Comparison of ENCODE assay signal across 8 cellular contexts in genomic region chr16:87278191-87279093, GRCh38. TPM values are rescaled to one million over a fixed set of nuclear protein-coding genes. Genes with fewer than 3 reads are reported as not detected.
DNase-seq lines count a peak whose midpoint lies in the region; ATAC-seq, FAIRE-seq and TF ChIP-seq lines count a peak whose summit lies in the region.

No MANE protein-coding gene starts in this region.

- peaks cover 0 to 2% (median 0%) of the 10 kb centered on the region in 7 donors for H3K9me3 Mint-ChIP-seq in CD14-positive monocyte
- no peaks in the 10 kb centered on the region for H3K9me3 Mint-ChIP-seq in activated naive CD4-positive, alpha-beta T cell treated with anti-CD3 and anti-CD28 coated beads for 36 hours

- no peaks in the 10 kb centered on the region for H3K36me3 Mint-ChIP-seq in CD14-positive monocyte
- no peaks in the 10 kb centered on the region for H3K36me3 Mint-ChIP-seq in activated naive CD4-positive, alpha-beta T cell treated with anti-CD3 and anti-CD28 coated beads for 36 hours (ENCODE audit: low read depth)

- no peaks in the 10 kb centered on the region for H3K36me3 ChIP-seq in pancreas

- peaks cover 4% of the 10 kb centered on the region for H3K4me1 Mint-ChIP-seq in CD14-positive monocyte
- H3K4me1 Mint-ChIP-seq in activated naive CD4-positive, alpha-beta T cell treated with anti-CD3 and anti-CD28 coated beads for 36 hours (ENCODE audit: low read depth) = peaks cover 7% of the 10 kb centered on the region

- H3K27me3 Mint-ChIP-seq in CD14-positive monocyte (ENCODE audit: low read depth in 3 of 3) = peaks cover 7 to 21% (median 15%) of the 10 kb centered on the region in 3 donors
- H3K27me3 Mint-ChIP-seq in activated naive CD4-positive, alpha-beta T cell treated with anti-CD3 and anti-CD28 coated beads for 36 hours (ENCODE audit: low read depth) = peaks cover 5% of the 10 kb centered on the region

- DNase-seq in CD14-positive monocyte (ENCODE audit: low spot score) (no peak), GM20000 (ENCODE audit: low spot score) (peak; percentile 85), NOMO-1 (lab: John Stamatoyannopoulos, UW; ENCODE audit: unreplicated experiment in 2 of 2) (peak; percentile 63 to 70), globus pallidus (ENCODE audit: low spot score) (peak; percentile 61), pancreas (peak; percentile 59 to 93 (median 82))
- DNase-seq in activated naive CD4-positive, alpha-beta T cell treated with anti-CD3 and anti-CD28 coated beads for 36 hours = peak; percentile 65

- H3K4me3 Mint-ChIP-seq in CD14-positive monocyte = no peak overlapping the region
- no peak overlapping the region for H3K4me3 Mint-ChIP-seq in activated naive CD4-positive, alpha-beta T cell treated with anti-CD3 and anti-CD28 coated beads for 36 hours

- H3K27ac ChIP-seq in pancreas = no peak overlapping the region

- WGBS in pancreas, 2 donors = 45 to 51% methylated on average over 38 of the region's 38 CpGs

- H3K4me1 ChIP-seq in pancreas = no peaks in the 10 kb centered on the region

- ATAC-seq in pancreas (peak; percentile 98 to 100 (median 99)), GM19023 (IDR thresholded peaks at IDR 0.05; ENCODE audit: unreplicated experiment) (no peak), GM18870 (IDR thresholded peaks at IDR 0.05; ENCODE audit: unreplicated experiment) (no peak)

- CTCF ChIA-PET in activated naive CD4-positive, alpha-beta T cell treated with anti-CD3 and anti-CD28 coated beads for 36 hours (lab: Charles Lee) = interaction anchor here (1.0 to 1.9 kb wide), 3 partner anchors 13 to 358 kb away, joined by 3 to 4 read pairs (median 3); no protein-coding TSS in a partner anchor

- no peak for FAIRE-seq in pancreas (lab: Jason Lieb, UNC)

- H3K9me3 ChIP-seq in pancreas = no peaks in the 10 kb centered on the region

- TF ChIP-seq CTCF in CD14-positive monocyte (IDR thresholded peaks at IDR 0.05) (peak; percentile 62), GM20000 (IDR thresholded peaks at IDR 0.05; ENCODE audit: extremely low read depth, missing control alignments) (peak; percentile 84), pancreas (IDR thresholded peaks at IDR 0.05) (peak; percentile 74 to 85 (median 79))

- no peak overlapping the region for H3K4me3 ChIP-seq in pancreas

- H3K27ac Mint-ChIP-seq in CD14-positive monocyte = peak overlapping the region in 1 of 7 donors; percentile 11
- no peak overlapping the region for H3K27ac Mint-ChIP-seq in activated naive CD4-positive, alpha-beta T cell treated with anti-CD3 and anti-CD28 coated beads for 36 hours

- intact Hi-C loops in CD14-positive monocyte (cut with micrococcal nuclease) = loop anchor here (5.0 kb wide), 1 partner anchor 716 kb away; no protein-coding TSS in a partner anchor
- intact Hi-C loops in activated naive CD4-positive, alpha-beta T cell treated with anti-CD3 and anti-CD28 coated beads for 36 hours (cut with micrococcal nuclease) = loop anchor here (2.0 to 5.0 kb wide), 3 partner anchors 76 to 716 kb away; no protein-coding TSS in a partner anchor
- intact Hi-C loops in pancreas (cut with DNase I) = loop anchor here in 1 of 3 donors (5.0 kb wide), 1 partner anchor 711 kb away; the partner anchor contains the start of gene FOXC2

- H3K27me3 ChIP-seq in pancreas = no peaks in the 10 kb centered on the region

RNA-seq across cellular contexts. Expression of gene C16orf95, which starts 38.8 kb away (rescaled TPM):
- polyA plus RNA-seq in CD14-positive monocyte (1 to 10 TPM; 1.7 to 1.9 TPM), pancreas (1 to 10 TPM; 3.1 to 4.7 TPM)
- total RNA-seq in activated naive CD4-positive, alpha-beta T cell treated with anti-CD3 and anti-CD28 coated beads for 36 hours = 10 to 100 TPM; 17.2 to 23.4 TPM
- 1 to 10 TPM; 1.1 to 3.2 (median 2.4) TPM for total RNA-seq in pancreas

Comparison
In these comparisons a context has a peak if more than half of its experiments do, and no peak if none do; other contexts are left out.
1. ATAC-seq: peak in pancreas (4 of 4); none in GM19023 (single experiment) and GM18870 (single experiment).
2. RNA of gene C16orf95, which starts 38.8 kb away (total RNA-seq): 17.2 to 23.4 TPM in activated naive CD4-positive, alpha-beta T cell treated with anti-CD3 and anti-CD28 coated beads for 36 hours; 1.1 to 3.2 TPM in pancreas; every median in the first group is over 4 times any median in the second.
3. Peak in every context shown above with its lines, with median percentiles within 50 percentile points of each other: CTCF ChIP-seq.